ENCODE assay signal across 15 cellular contexts in the genomic region with DNA sequence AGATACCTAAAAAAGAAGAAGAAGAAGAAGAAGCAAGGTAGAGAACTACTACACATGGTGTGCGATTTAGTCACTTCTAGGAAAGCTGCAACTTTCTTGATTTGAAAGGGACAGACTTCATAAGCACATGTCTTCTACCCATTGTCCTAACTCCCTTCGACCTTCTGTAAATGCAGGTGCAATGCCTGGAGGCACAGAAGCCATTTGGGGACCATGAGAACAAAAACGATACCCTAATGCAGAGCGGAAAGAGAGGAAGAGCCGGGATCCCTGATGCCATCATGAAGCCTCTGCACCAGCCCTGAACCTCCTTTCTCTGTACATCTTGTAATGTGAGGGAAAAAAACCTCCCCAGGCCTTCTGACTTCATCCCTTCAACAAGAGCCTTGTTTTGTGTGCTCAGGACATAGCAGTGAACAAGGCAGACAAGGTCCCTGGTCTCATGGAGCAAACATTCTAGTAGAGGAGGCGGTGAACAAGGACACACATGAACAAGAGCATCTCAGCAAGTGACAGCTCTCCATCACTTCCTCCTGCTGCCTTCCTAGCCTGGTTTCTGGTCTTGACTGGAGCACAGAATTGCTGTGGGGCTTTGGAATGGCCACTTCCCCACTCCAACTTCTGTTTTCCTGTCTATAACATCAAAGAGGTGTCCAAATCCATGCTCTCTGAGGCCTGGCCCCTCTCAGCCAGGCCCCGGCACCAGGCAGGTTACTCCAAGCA. TPM values are rescaled to one million over a fixed set of nuclear protein-coding genes. Genes with fewer than 3 reads are reported as not detected.
A peak's percentile ranks its signal among the peaks of the same experiment; 100 is the strongest.
DNase-seq lines count a peak whose midpoint lies in the region; ATAC-seq, FAIRE-seq and TF ChIP-seq lines count a peak whose summit lies in the region.
"Had no signal": no experiment of that assay in that cellular context is flagged by ENCODE, and none has a peak within 500 bp of the region (broad histone marks: within the 10 kb centered on the region; RNA-seq: fewer than 3 reads in every experiment).

No MANE protein-coding gene starts in this region.

- H3K4me3 Mint-ChIP-seq in dendritic cell treated with granulocyte-macrophage colony-stimulating factor and Interleukin-4, amounts not matched to agents 40 ng/mL and 50 ng/mL, for 4 days = no peak overlapping the region

- DNase-seq in NOMO-1 treated with DMSO at 0.1 percent for 48 hours (lab: John Stamatoyannopoulos, UW; ENCODE audit: unreplicated experiment) (peak; percentile 2), NOMO-1 treated with dmso at 0.1 percent for 144 hours (lab: John Stamatoyannopoulos, UW; ENCODE audit: unreplicated experiment) (no peak), smooth muscle cell (lab: John Stamatoyannopoulos, UW; ENCODE audit: unreplicated experiment) (no peak), RCC 7860 (ENCODE audit: low spot score) (no peak)
- DNase-seq: 8988T; activated effector memory CD4-positive, alpha-beta T cell treated with Interleukin-2 at 50 U/mL for 16 hours; DND-41; NCI-H226; stimulated activated CD4-positive, alpha-beta T cell treated with anti-CD3 and anti-CD28 coated beads, Interleukin-2, amount 100 ng/mL, for 24 hours had no signal

- H3K27ac Mint-ChIP-seq in dendritic cell treated with granulocyte-macrophage colony-stimulating factor and Interleukin-4, amounts not matched to agents 40 ng/mL and 50 ng/mL, for 4 days = peak overlapping the region; percentile 56

- H3K27ac ChIP-seq in OCI-LY3 (ENCODE audit: low read length) (peak overlapping the region; percentile 71), smooth muscle cell (ENCODE audit: low read depth) (peak overlapping the region; percentile 28)

- TF ChIP-seq CTCF in OCI-LY3 (IDR thresholded peaks at IDR 0.05; ENCODE audit: low read depth, low read length) = no peak
- TF ChIP-seq CTCF in smooth muscle cell (IDR thresholded peaks at IDR 0.05; ENCODE audit: borderline replicate concordance, insufficient read depth, poor library complexity, severe bottlenecking) = no peak

- H4K20me1 ChIP-seq in OCI-LY3 (ENCODE audit: insufficient read depth, low read length) = no peaks in the 10 kb centered on the region
- no peaks in the 10 kb centered on the region for H4K20me1 ChIP-seq in smooth muscle cell (ENCODE audit: low read depth)

- intact Hi-C loops in dendritic cell treated with granulocyte-macrophage colony-stimulating factor and Interleukin-4, amounts not matched to agents 40 ng/mL and 50 ng/mL, for 4 days (cut with micrococcal nuclease) = no loop called here

- no peaks in the 10 kb centered on the region for H3K36me3 Mint-ChIP-seq in dendritic cell treated with granulocyte-macrophage colony-stimulating factor and Interleukin-4, amounts not matched to agents 40 ng/mL and 50 ng/mL, for 4 days (ENCODE audit: low read depth)

- no peaks in the 10 kb centered on the region for H3K9me3 Mint-ChIP-seq in dendritic cell treated with granulocyte-macrophage colony-stimulating factor and Interleukin-4, amounts not matched to agents 40 ng/mL and 50 ng/mL, for 4 days

- no peaks in the 10 kb centered on the region for H3F3A ChIP-seq in smooth muscle cell (ENCODE audit: low read depth)

- no peak overlapping the region for H3K9ac ChIP-seq in OCI-LY3 (ENCODE audit: low read length)
- H3K9ac ChIP-seq in smooth muscle cell (ENCODE audit: low read depth) = no peak overlapping the region

- H3K4me2 ChIP-seq in OCI-LY3 (ENCODE audit: low read length) (peak overlapping the region; percentile 100), smooth muscle cell (no peak overlapping the region)

- no peaks in the 10 kb centered on the region for H3K27me3 Mint-ChIP-seq in dendritic cell treated with granulocyte-macrophage colony-stimulating factor and Interleukin-4, amounts not matched to agents 40 ng/mL and 50 ng/mL, for 4 days

- peaks cover 70% of the 10 kb centered on the region for H3K4me1 ChIP-seq in OCI-LY3 (ENCODE audit: low read length)
- peaks cover 13% of the 10 kb centered on the region for H3K4me1 ChIP-seq in smooth muscle cell (ENCODE audit: low read depth)

- ATAC-seq in HG03432 (IDR thresholded peaks at IDR 0.05; ENCODE audit: unreplicated experiment) = no peak
- no peak; the same call in 2 of the 3 replicates for ATAC-seq in SK-N-SH treated with all-trans-retinoic acid at 6 μM for 48 hours

- no peak overlapping the region for H3K4me3 ChIP-seq in OCI-LY3 (ENCODE audit: low read length)
- no peak overlapping the region for H3K4me3 ChIP-seq in smooth muscle cell

- H3K9me3 ChIP-seq in OCI-LY3 (ENCODE audit: insufficient read depth, low read length) (no peaks in the 10 kb centered on the region), smooth muscle cell (replicated peaks; ENCODE audit: low read depth) (no peaks in the 10 kb centered on the region)

- H3K79me2 ChIP-seq in OCI-LY3 (ENCODE audit: low read length) (peaks cover 5% of the 10 kb centered on the region), smooth muscle cell (ENCODE audit: low read depth) (no peaks in the 10 kb centered on the region)

- H3K36me3 ChIP-seq in OCI-LY3 (replicated peaks; ENCODE audit: low read depth, low read length) (no peaks in the 10 kb centered on the region), smooth muscle cell (ENCODE audit: low read depth) (no peaks in the 10 kb centered on the region)

- FAIRE-seq in RCC 7860 (lab: Jason Lieb, UNC) = no peak
- FAIRE-seq: islet of Langerhans had no signal

- H2AFZ ChIP-seq in OCI-LY3 (ENCODE audit: low read depth, low read length) = no peak overlapping the region
- no peak overlapping the region for H2AFZ ChIP-seq in smooth muscle cell (ENCODE audit: low read depth)

- 77% methylated on average over 7 of the region's 7 CpGs for WGBS in smooth muscle cell (ENCODE audit: low lambda C conversion rate)

- peaks cover 55% of the 10 kb centered on the region for H3K4me1 Mint-ChIP-seq in dendritic cell treated with granulocyte-macrophage colony-stimulating factor and Interleukin-4, amounts not matched to agents 40 ng/mL and 50 ng/mL, for 4 days (ENCODE audit: low read depth)

- H3K27me3 ChIP-seq in OCI-LY3 (ENCODE audit: low read depth, low read length) = no peaks in the 10 kb centered on the region
- H3K27me3 ChIP-seq in smooth muscle cell (ENCODE audit: low read depth) = no peaks in the 10 kb centered on the region

TF ChIP-seq in SK-N-SH treated with all-trans-retinoic acid at 6 μM for 48 hours, 23 proteins besides CTCF, POLR2A, EP300 and RAD21:
- no peak for TF ChIP-seq ESRRG (CRISPR knock-in tag; IDR thresholded peaks at IDR 0.05)
- no peak for TF ChIP-seq BACH2 (CRISPR knock-in tag; IDR thresholded peaks at IDR 0.05; ENCODE audit: borderline replicate concordance)
- no peak for TF ChIP-seq ARNTL (CRISPR knock-in tag; IDR thresholded peaks at IDR 0.05; ENCODE audit: borderline replicate concordance, low read depth)
- no peak for TF ChIP-seq ZNF565 (CRISPR knock-in tag; conservative IDR thresholded peaks at IDR 0.05; ENCODE audit: low read depth)
- no peak for TF ChIP-seq GLIS3 (CRISPR knock-in tag; IDR thresholded peaks at IDR 0.05)
- TF ChIP-seq ZC3H10 (CRISPR knock-in tag; IDR thresholded peaks at IDR 0.05) = no peak
- TF ChIP-seq ZNF8 (CRISPR knock-in tag; IDR thresholded peaks at IDR 0.05) = no peak
- TF ChIP-seq TCF4 (CRISPR knock-in tag; IDR thresholded peaks at IDR 0.05; ENCODE audit: borderline replicate concordance) = no peak
- TF ChIP-seq, protein P1, sequence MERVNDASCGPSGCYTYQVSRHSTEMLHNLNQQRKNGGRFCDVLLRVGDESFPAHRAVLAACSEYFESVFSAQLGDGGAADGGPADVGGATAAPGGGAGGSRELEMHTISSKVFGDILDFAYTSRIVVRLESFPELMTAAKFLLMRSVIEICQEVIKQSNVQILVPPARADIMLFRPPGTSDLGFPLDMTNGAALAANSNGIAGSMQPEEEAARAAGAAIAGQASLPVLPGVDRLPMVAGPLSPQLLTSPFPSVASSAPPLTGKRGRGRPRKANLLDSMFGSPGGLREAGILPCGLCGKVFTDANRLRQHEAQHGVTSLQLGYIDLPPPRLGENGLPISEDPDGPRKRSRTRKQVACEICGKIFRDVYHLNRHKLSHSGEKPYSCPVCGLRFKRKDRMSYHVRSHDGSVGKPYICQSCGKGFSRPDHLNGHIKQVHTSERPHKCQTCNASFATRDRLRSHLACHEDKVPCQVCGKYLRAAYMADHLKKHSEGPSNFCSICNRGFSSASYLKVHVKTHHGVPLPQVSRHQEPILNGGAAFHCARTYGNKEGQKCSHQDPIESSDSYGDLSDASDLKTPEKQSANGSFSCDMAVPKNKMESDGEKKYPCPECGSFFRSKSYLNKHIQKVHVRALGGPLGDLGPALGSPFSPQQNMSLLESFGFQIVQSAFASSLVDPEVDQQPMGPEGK (CRISPR knock-in tag; IDR thresholded peaks at IDR 0.05; ENCODE audit: borderline replicate concordance) = no peak
- no peak for TF ChIP-seq SNAI2 (CRISPR knock-in tag; IDR thresholded peaks at IDR 0.05)
- TF ChIP-seq, protein P2, sequence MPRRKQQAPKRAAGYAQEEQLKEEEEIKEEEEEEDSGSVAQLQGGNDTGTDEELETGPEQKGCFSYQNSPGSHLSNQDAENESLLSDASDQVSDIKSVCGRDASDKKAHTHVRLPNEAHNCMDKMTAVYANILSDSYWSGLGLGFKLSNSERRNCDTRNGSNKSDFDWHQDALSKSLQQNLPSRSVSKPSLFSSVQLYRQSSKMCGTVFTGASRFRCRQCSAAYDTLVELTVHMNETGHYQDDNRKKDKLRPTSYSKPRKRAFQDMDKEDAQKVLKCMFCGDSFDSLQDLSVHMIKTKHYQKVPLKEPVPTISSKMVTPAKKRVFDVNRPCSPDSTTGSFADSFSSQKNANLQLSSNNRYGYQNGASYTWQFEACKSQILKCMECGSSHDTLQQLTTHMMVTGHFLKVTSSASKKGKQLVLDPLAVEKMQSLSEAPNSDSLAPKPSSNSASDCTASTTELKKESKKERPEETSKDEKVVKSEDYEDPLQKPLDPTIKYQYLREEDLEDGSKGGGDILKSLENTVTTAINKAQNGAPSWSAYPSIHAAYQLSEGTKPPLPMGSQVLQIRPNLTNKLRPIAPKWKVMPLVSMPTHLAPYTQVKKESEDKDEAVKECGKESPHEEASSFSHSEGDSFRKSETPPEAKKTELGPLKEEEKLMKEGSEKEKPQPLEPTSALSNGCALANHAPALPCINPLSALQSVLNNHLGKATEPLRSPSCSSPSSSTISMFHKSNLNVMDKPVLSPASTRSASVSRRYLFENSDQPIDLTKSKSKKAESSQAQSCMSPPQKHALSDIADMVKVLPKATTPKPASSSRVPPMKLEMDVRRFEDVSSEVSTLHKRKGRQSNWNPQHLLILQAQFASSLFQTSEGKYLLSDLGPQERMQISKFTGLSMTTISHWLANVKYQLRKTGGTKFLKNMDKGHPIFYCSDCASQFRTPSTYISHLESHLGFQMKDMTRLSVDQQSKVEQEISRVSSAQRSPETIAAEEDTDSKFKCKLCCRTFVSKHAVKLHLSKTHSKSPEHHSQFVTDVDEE (CRISPR knock-in tag; IDR thresholded peaks at IDR 0.05) = no peak
- no peak for TF ChIP-seq RARB (CRISPR knock-in tag; IDR thresholded peaks at IDR 0.05)
- no peak for TF ChIP-seq ZNF70 (CRISPR knock-in tag; IDR thresholded peaks at IDR 0.05)

RNA-seq across cellular contexts. Expression of a gene that starts 5.5 kb away (rescaled TPM):
- 0.49 and 1.4 TPM in 2 replicates for total RNA-seq in smooth muscle cell
- 0.63 and 1.6 TPM in 2 replicates for polyA plus RNA-seq in smooth muscle cell
- total RNA-seq: fibroblast of villous mesenchyme had no signal

RNA-seq across cellular contexts. Expression of a gene that starts 39.7 kb away (rescaled TPM):
- 0.36 and 2.0 TPM in 2 replicates for total RNA-seq in smooth muscle cell
- 0.40 and 0.61 TPM in 2 replicates for polyA plus RNA-seq in smooth muscle cell
- total RNA-seq: fibroblast of villous mesenchyme had no signal
